Comparison of ENCODE assay signal across 27 cellular contexts in genomic region chr12:109729837-109730200, GRCh38. TPM values are rescaled to one million over a fixed set of nuclear protein-coding genes. Genes with fewer than 3 reads are reported as not detected.
A peak's percentile ranks its signal among the peaks of the same experiment; 100 is the strongest.
DNase-seq lines count a peak whose midpoint lies in the region; ATAC-seq, FAIRE-seq and TF ChIP-seq lines count a peak whose summit lies in the region.
"Had no signal": no experiment of that assay in that cellular context is flagged by ENCODE, and none has a peak within 500 bp of the region (broad histone marks: within the 10 kb centered on the region; RNA-seq: fewer than 3 reads in every experiment).

No MANE protein-coding gene starts in this region.

- H3K9me3 ChIP-seq in kidney (ENCODE audit: control insufficient read depth in 1 of 2, low read length in 2 of 2) = no peaks in the 10 kb centered on the region
- no peaks in the 10 kb centered on the region for H3K9me3 ChIP-seq in suprapubic skin
- H3K9me3 ChIP-seq in ascending aorta = no peaks in the 10 kb centered on the region
- H3K9me3 ChIP-seq: right lobe of liver had no signal

- H3K4me3 ChIP-seq in kidney (ENCODE audit: low read length in 2 of 2) (no peak overlapping the region), suprapubic skin (no peak overlapping the region), ascending aorta (no peak overlapping the region)
- H3K4me3 ChIP-seq: K562, right lobe of liver had no signal

- DNase-seq in activated naive CD4-positive, alpha-beta T cell treated with anti-CD3 and anti-CD28 coated beads, Interleukin-2, amount 50 U/mL, for 16 hours = peak; percentile 5
- no peak for DNase-seq in activated naive CD4-positive, alpha-beta T cell treated with anti-CD3 and anti-CD28 coated beads, Interleukin-2, amount 50 U/mL, for 72 hours (ENCODE audit: low spot score in 2 of 2)
- DNase-seq in kidney (peak; percentile 37), suprapubic skin (ENCODE audit: low spot score in 2 of 2) (peak; percentile 51 to 65), NOMO-1 treated with dmso at 0.1 percent for 144 hours (lab: John Stamatoyannopoulos, UW; ENCODE audit: unreplicated experiment) (no peak), DMS53 treated with DMSO at 0.1 percent for 48 hours (lab: John Stamatoyannopoulos, UW; ENCODE audit: unreplicated experiment) (no peak), ascending aorta (ENCODE audit: low spot score in 2 of 2) (no peak)
- DNase-seq: activated CD4-positive, alpha-beta T cell treated with anti-CD3 and anti-CD28 coated beads, Interleukin-2, amount 50 U/mL, for 4 hours; activated CD8-positive, alpha-beta memory T cell treated with anti-CD3 and anti-CD28 coated beads, Interleukin-2, amount 10 ng/mL, durations not matched to agents 7 days and 5 days; activated gamma-delta T cell treated with Interleukin-2 at 50 U/mL for 16 hours; activated T-cell treated with anti-CD3 and anti-CD28 coated beads, Interleukin-2, amount 50 U/mL, for 48 hours; CD4-positive, CD25-positive, alpha-beta regulatory T cell; effector CD4-positive, alpha-beta T cell; H7; immature natural killer cell; NCI-H187; stimulated activated CD4-positive, alpha-beta T cell treated with anti-CD3 and anti-CD28 coated beads, Interleukin-4, amount 100 ng/mL, for 24 hours; T-helper 17 cell had no signal

- H3K27me3 ChIP-seq in suprapubic skin (peaks cover 2% of the 10 kb centered on the region), ascending aorta (no peaks in the 10 kb centered on the region)
- H3K27me3 ChIP-seq: right lobe of liver had no signal

- no peaks in the 10 kb centered on the region for H3K36me3 Mint-ChIP-seq in activated naive CD4-positive, alpha-beta T cell treated with anti-CD3 and anti-CD28 coated beads, Interleukin-2, amount 50 U/mL, for 72 hours
- H3K36me3 Mint-ChIP-seq: activated CD8-positive, alpha-beta memory T cell treated with anti-CD3 and anti-CD28 coated beads, Interleukin-2, amount 10 ng/mL, durations not matched to agents 7 days and 5 days; CD4-positive, CD25-positive, alpha-beta regulatory T cell; immature natural killer cell had no signal

- no peak for FAIRE-seq in kidney (lab: Jason Lieb, UNC)
- FAIRE-seq: colon, D721Med, K562, TTC549 had no signal

- ATAC-seq in activated naive CD4-positive, alpha-beta T cell treated with anti-CD3 and anti-CD28 coated beads, Interleukin-2, amount 50 U/mL, for 72 hours = no peak
- ATAC-seq: activated CD8-positive, alpha-beta memory T cell treated with anti-CD3 and anti-CD28 coated beads, Interleukin-2, amount 10 ng/mL, durations not matched to agents 7 days and 5 days; K562; left lobe of liver; right lobe of liver; T-helper 17 cell had no signal

- no peak overlapping the region for H3K9ac ChIP-seq in kidney (ENCODE audit: low read length in 2 of 2)

- TF ChIP-seq CTCF in kidney (IDR thresholded peaks at IDR 0.05; ENCODE audit: borderline replicate concordance, extremely low read depth, insufficient read depth) (no peak), suprapubic skin (IDR thresholded peaks at IDR 0.05) (no peak), ascending aorta (IDR thresholded peaks at IDR 0.05) (no peak)

- no peak for TF ChIP-seq EP300 in suprapubic skin (IDR thresholded peaks at IDR 0.05)

- intact Hi-C loops in kidney (cut with DNase I) = no loop called here
- intact Hi-C loops in ascending aorta (cut with DNase I) = no loop called here

- H3K36me3 ChIP-seq in kidney (ENCODE audit: control insufficient read depth in 1 of 2, insufficient read depth in 2 of 2, low read length in 2 of 2) (no peaks in the 10 kb centered on the region), suprapubic skin (no peaks in the 10 kb centered on the region), ascending aorta (no peaks in the 10 kb centered on the region)
- H3K36me3 ChIP-seq: right lobe of liver had no signal

- no peaks in the 10 kb centered on the region for H3K9me3 Mint-ChIP-seq in activated naive CD4-positive, alpha-beta T cell treated with anti-CD3 and anti-CD28 coated beads, Interleukin-2, amount 50 U/mL, for 72 hours
- H3K9me3 Mint-ChIP-seq: CD4-positive, CD25-positive, alpha-beta regulatory T cell; immature natural killer cell had no signal

- peak overlapping the region; percentile 44 for H3K27ac ChIP-seq in angular gyrus (ENCODE audit: low read depth, low read length)
- no peak overlapping the region for H3K27ac ChIP-seq in kidney (ENCODE audit: low read depth in 2 of 2, low read length in 2 of 2)
- H3K27ac ChIP-seq in suprapubic skin = no peak overlapping the region
- no peak overlapping the region for H3K27ac ChIP-seq in ascending aorta
- H3K27ac ChIP-seq: epithelial cell of prostate, right lobe of liver, RWPE1 had no signal

- 69% methylated on average over 8 of the region's 8 CpGs for WGBS in suprapubic skin

- no peak for TF ChIP-seq POLR2A in suprapubic skin (IDR thresholded peaks at IDR 0.05)

- H3K27ac Mint-ChIP-seq in activated naive CD4-positive, alpha-beta T cell treated with anti-CD3 and anti-CD28 coated beads, Interleukin-2, amount 50 U/mL, for 72 hours = no peak overlapping the region
- H3K27ac Mint-ChIP-seq: activated CD8-positive, alpha-beta memory T cell treated with anti-CD3 and anti-CD28 coated beads, Interleukin-2, amount 10 ng/mL, durations not matched to agents 7 days and 5 days; CD4-positive, CD25-positive, alpha-beta regulatory T cell; immature natural killer cell; T-helper 17 cell had no signal

- peaks cover 7 to 26% of the 10 kb centered on the region in 2 donors for H3K4me1 ChIP-seq in kidney (ENCODE audit: control insufficient read depth in 1 of 2, insufficient read depth in 1 of 2, low read depth in 1 of 2, low read length in 2 of 2)
- H3K4me1 ChIP-seq in suprapubic skin = peaks cover 41% of the 10 kb centered on the region
- no peaks in the 10 kb centered on the region for H3K4me1 ChIP-seq in ascending aorta
- H3K4me1 ChIP-seq: right lobe of liver had no signal

RNA-seq across cellular contexts. Expression of gene FAM222A, which starts 16.2 kb away (rescaled TPM):
- 1 to 10 TPM in 1 of 2 donors, under 1 TPM in 1; 0.18 to 1.2 TPM for total RNA-seq in activated naive CD4-positive, alpha-beta T cell treated with anti-CD3 and anti-CD28 coated beads, Interleukin-2, amount 50 U/mL, for 72 hours
- total RNA-seq in kidney (3.7 TPM), suprapubic skin (1 to 10 TPM; 3.9 to 8.5 (median 6.6) TPM), ascending aorta (3.3 TPM)
- polyA plus RNA-seq in kidney (ENCODE audit: insufficient read depth, low read depth, low replicate concordance) = 12.5 TPM

Comparison
In these comparisons a context has a peak if more than half of its experiments do, and no peak if none do; other contexts are left out.
1. DNase-seq: peak in activated naive CD4-positive, alpha-beta T cell treated with anti-CD3 and anti-CD28 coated beads, Interleukin-2, amount 50 U/mL, for 16 hours (single experiment), kidney (single experiment) and suprapubic skin (2 of 2); none in activated naive CD4-positive, alpha-beta T cell treated with anti-CD3 and anti-CD28 coated beads, Interleukin-2, amount 50 U/mL, for 72 hours (0 of 2), NOMO-1 treated with dmso at 0.1 percent for 144 hours (single experiment), DMS53 treated with DMSO at 0.1 percent for 48 hours (single experiment) and ascending aorta (0 of 2).